In the genomic region with DNA sequence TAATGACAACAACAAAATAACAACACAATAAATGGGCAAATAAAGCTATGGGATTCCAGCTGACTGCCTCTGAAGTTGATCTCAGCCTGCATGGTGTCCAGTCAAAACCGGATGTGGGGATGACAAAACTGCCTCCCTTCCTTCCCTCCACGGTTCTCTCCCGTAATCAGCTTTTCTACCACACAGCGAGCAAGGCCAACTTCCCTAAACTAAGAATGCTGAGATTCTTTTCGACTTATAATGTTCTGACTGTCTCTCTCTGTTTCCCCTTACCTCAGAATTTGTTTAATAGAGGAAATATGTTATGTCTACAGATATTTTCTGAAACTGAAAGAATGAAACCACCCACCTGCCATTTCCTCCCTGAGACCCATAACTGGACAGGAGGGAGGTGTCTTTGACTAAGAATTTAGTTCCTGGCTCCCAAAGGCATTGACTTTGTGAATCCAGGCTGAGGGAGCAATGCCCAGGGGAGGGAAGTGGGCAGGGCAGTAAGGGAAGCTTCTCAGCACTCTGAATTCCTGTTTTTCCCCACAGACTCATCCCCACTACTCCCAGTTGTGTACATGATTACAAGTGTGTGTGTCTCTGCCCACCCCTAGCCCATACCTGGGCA, we compare ENCODE assay signal across 8 cellular contexts. TPM values are rescaled to one million over a fixed set of nuclear protein-coding genes. Genes with fewer than 3 reads are reported as not detected.
DNase-seq lines count a peak whose midpoint lies in the region; ATAC-seq and TF ChIP-seq lines count a peak whose summit lies in the region.

No MANE protein-coding gene starts in this region.

- peaks cover 40% of the 10 kb centered on the region for H3F3A ChIP-seq in SU-DHL-6 (ENCODE audit: insufficient read depth)

- H3K9me3 ChIP-seq in SU-DHL-6 (ENCODE audit: insufficient read depth, low read length) (peaks cover 28% of the 10 kb centered on the region; the same call in 1 of the 2 replicates), gastrocnemius medialis (no peaks in the 10 kb centered on the region)

- peak overlapping the region; percentile 2 for H2AFZ ChIP-seq in SU-DHL-6 (ENCODE audit: low read depth, low read length, severe bottlenecking)

- TF ChIP-seq POLR2A in gastrocnemius medialis (IDR thresholded peaks at IDR 0.05) = no peak

- H3K4me2 ChIP-seq in SU-DHL-6 (ENCODE audit: low read depth, low read length, poor library complexity, severe bottlenecking) = peak overlapping the region; percentile 91

- no peaks in the 10 kb centered on the region for H3K9me2 ChIP-seq in SU-DHL-6 (replicated peaks; ENCODE audit: insufficient read depth, low read length)

- H3K27ac ChIP-seq in SU-DHL-6 (ENCODE audit: low read depth, low read length) (peak overlapping the region; percentile 98), gastrocnemius medialis (peak overlapping the region; percentile 24 to 66 (median 60))

- ATAC-seq in GM19025 (IDR thresholded peaks at IDR 0.05; ENCODE audit: low read depth, unreplicated experiment) (peak; percentile 67), HG03135 (IDR thresholded peaks at IDR 0.05; ENCODE audit: unreplicated experiment) (peak; percentile 74), gastrocnemius medialis (peak in 1 of 2 donors; percentile 56)

- DNase-seq in AG20443 (ENCODE audit: low spot score) = peak; percentile 41
- peak; percentile 57 for DNase-seq in germinal center (ENCODE audit: low spot score)
- peak in 1 of 2 donors; percentile 21 for DNase-seq in gastrocnemius medialis
- DNase-seq in NCI-H1694 treated with DMSO at 0.1 percent for 48 hours (lab: John Stamatoyannopoulos, UW) = no peak
- no peak for DNase-seq in cerebellar nuclear complex (lab: John Stamatoyannopoulos, UW)

- H3K27me3 ChIP-seq in SU-DHL-6 (ENCODE audit: low read length) (no peaks in the 10 kb centered on the region), gastrocnemius medialis (no peaks in the 10 kb centered on the region)

- peaks cover 38% of the 10 kb centered on the region for H3K79me2 ChIP-seq in SU-DHL-6 (ENCODE audit: insufficient read depth, low read length)

- TF ChIP-seq CTCF in SU-DHL-6 (IDR thresholded peaks at IDR 0.05; ENCODE audit: insufficient read depth, low read length, poor library complexity, severe bottlenecking) (no peak), gastrocnemius medialis (IDR thresholded peaks at IDR 0.05 in 4 of 5, conservative IDR thresholded peaks at IDR 0.05 in 1 of 5) (no peak)

- H3K9ac ChIP-seq in SU-DHL-6 (ENCODE audit: low read length) = peak overlapping the region; percentile 72

- H3K36me3 ChIP-seq in SU-DHL-6 (ENCODE audit: low read length) (peaks cover 33% of the 10 kb centered on the region), gastrocnemius medialis (no peaks in the 10 kb centered on the region)

- in situ Hi-C loops in gastrocnemius medialis (cut with MboI; ENCODE audit: low sequenced_read_pairs in 4 of 4) = no loop called here

- peak overlapping the region; percentile 68 for H3K4me3 ChIP-seq in SU-DHL-6 (ENCODE audit: insufficient read depth, low read length, poor library complexity, severe bottlenecking)
- peak overlapping the region in 3 of 4 donors; percentile 15 to 40 (median 20) for H3K4me3 ChIP-seq in gastrocnemius medialis

- H3K4me1 ChIP-seq in gastrocnemius medialis = peaks cover 0 to 18% of the 10 kb centered on the region in 2 donors

- H4K20me1 ChIP-seq in SU-DHL-6 (ENCODE audit: low read depth, low read length) = no peaks in the 10 kb centered on the region

- intact Hi-C loops in gastrocnemius medialis (cut with DNase I; ENCODE audit: low total_unique reads) = no loop called here

RNA-seq across cellular contexts. Expression of a gene that starts 1.0 kb away (rescaled TPM):
- total RNA-seq in gastrocnemius medialis = 1 to 10 TPM in 3 of 4 donors, not detected in 1; 1.3 to 2.4 (median 1.5) TPM

RNA-seq across cellular contexts. Expression of a gene that starts 22.8 kb away (rescaled TPM):
- total RNA-seq in gastrocnemius medialis = not detected

RNA-seq across cellular contexts. Expression of a gene that starts 51.0 kb away (rescaled TPM):
- under 1 TPM; 0.29 to 0.75 (median 0.48) TPM for total RNA-seq in gastrocnemius medialis

Comparison
In these comparisons a context has a peak if more than half of its experiments do, and no peak if none do; other contexts are left out.
1. DNase-seq: peak in AG20443 (single experiment) and germinal center (single experiment); none in NCI-H1694 treated with DMSO at 0.1 percent for 48 hours (single experiment) and cerebellar nuclear complex (0 of 2).